In the genomic region with DNA sequence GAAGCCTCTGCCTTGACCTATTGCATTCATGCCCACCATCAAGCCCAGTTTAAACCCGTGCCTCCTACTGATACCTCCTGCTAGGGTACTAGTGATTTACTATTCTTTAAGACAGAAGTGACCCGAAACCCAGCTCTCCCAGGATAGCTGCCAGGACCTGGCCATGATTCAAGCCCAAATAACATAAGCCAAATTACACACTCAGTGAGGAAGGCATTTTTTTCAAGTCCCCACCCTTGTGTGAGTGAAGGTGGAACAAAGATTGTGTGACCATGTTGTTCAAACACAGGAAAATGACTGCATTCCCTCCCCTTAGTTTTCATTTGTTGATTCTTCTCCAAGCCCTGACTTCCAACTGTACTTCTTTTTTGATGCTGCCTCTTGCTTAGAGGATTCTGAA, we compare ENCODE assay signal across 1 cellular context.
TF ChIP-seq lines count a peak whose summit lies in the region.

No MANE protein-coding gene starts in this region.

TF ChIP-seq in HepG2, 621 proteins besides CTCF, POLR2A, EP300 and RAD21:
- no peak for TF ChIP-seq SMAD3 (CRISPR knock-in tag; IDR thresholded peaks at IDR 0.05)
- peak; percentile 6 for TF ChIP-seq PCBP2 (optimal IDR thresholded peaks at IDR 0.05; ENCODE audit: low read depth, low read length, poor library complexity, severe bottlenecking)
TF ChIP-seq in HepG2: peak in this region for 1.
